In the genomic region with DNA sequence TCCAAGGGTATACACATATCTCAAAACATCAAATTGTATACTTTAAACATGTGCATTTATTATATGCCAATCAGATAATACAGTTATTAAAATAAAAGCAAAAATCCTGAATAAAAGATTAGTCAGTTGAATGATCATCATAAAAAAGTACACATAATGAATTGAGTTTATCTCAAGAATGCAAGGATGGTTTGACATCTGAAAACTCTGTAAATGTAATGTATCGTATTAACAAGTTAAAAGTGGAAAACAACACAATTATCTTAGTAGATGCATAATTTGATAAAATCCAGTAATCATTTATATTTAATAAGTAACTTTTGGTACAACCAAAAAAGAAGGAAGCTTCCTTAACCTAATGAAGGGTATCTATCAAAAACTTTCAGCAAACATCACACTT, we compare ENCODE assay signal across 20 cellular contexts.
"Had no signal": no experiment of that assay in that cellular context is flagged by ENCODE, and none has a peak within 500 bp of the region (broad histone marks: within the 10 kb centered on the region; RNA-seq: fewer than 3 reads in every experiment).

No MANE protein-coding gene starts in this region.

- ATAC-seq: activated CD8-positive, alpha-beta T cell treated with anti-CD3 and anti-CD28 coated beads, Interleukin-2, amount 10 ng/mL, durations not matched to agents 7 days and 5 days; effector memory CD8-positive, alpha-beta T cell; left ventricle myocardium superior; naive thymus-derived CD8-positive, alpha-beta T cell had no signal

- DNase-seq: activated CD4-positive, alpha-beta T cell treated with anti-CD3 and anti-CD28 coated beads for 1 hour; activated CD4-positive, alpha-beta T cell treated with anti-CD3 and anti-CD28 coated beads, Interleukin-2, amount 50 U/mL, for 1 hour; activated CD8-positive, alpha-beta T cell treated with anti-CD3 and anti-CD28 coated beads, Interleukin-2, amount 10 ng/mL, durations not matched to agents 7 days and 5 days; activated gamma-delta T cell; activated naive CD4-positive, alpha-beta T cell treated with anti-CD3 and anti-CD28 coated beads, Interleukin-2, amount 50 U/mL, for 16 hours; aorta; central memory CD4-positive, alpha-beta T cell; colonic mucosa; dorsolateral prefrontal cortex; effector memory CD8-positive, alpha-beta T cell; hippocampal formation; left ventricle myocardium superior; mammary epithelial cell; naive thymus-derived CD8-positive, alpha-beta T cell; spleen; stimulated activated CD4-positive, alpha-beta T cell treated with anti-CD3 and anti-CD28 coated beads, Interleukin-4, amount 100 ng/mL, for 1 hour; stimulated activated naive CD4-positive, alpha-beta T cell; testis; trophoblast cell; uterus had no signal
